17 cellular contexts compared by ENCODE assay signal in the genomic region with DNA sequence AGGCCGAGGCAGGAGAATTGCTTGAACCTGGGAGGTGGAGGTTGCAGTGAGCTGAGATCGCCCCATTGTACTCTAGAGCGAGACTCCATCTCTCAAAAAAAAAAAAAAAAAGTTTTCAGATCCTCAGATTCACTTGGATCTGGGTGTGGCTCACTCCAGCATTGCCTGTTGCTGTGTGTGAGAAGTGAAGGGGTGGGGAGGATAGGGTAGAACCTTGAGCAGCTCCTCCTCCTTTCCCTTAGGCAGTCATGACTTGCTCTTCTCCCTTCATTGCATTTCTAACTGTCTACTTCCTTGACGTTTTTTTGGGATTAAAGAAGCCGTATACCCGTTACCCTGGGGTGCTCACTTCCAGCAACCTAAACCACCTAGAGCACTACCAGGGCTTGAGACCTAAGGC.
A peak's percentile ranks its signal among the peaks of the same experiment; 100 is the strongest.
DNase-seq lines count a peak whose midpoint lies in the region; ATAC-seq and TF ChIP-seq lines count a peak whose summit lies in the region.
"Had no signal": no experiment of that assay in that cellular context is flagged by ENCODE, and none has a peak within 500 bp of the region (broad histone marks: within the 10 kb centered on the region; RNA-seq: fewer than 3 reads in every experiment).

No MANE protein-coding gene starts in this region.

- ATAC-seq in esophagus mucosa, result peak; percentile 86
- ATAC-seq in left colon, result peak; percentile 91
- ATAC-seq: A549 had no signal

- in situ Hi-C loops in Caki2 (cut with HindIII; ENCODE audit: low pct_unique_long_range_greater_than_20kb, low sequenced_read_pairs), result no loop called here

- no peaks in the 10 kb centered on the region for H3K9me3 Mint-ChIP-seq in type B pancreatic cell
- H3K9me3 Mint-ChIP-seq: CD4-positive, alpha-beta T cell had no signal

- no peaks in the 10 kb centered on the region for H3K27me3 Mint-ChIP-seq in type B pancreatic cell
- H3K27me3 Mint-ChIP-seq: CD4-positive, alpha-beta T cell had no signal

- H3K4me1 Mint-ChIP-seq in type B pancreatic cell (ENCODE audit: unreplicated experiment), result peaks cover 30% of the 10 kb centered on the region

- H3K27ac Mint-ChIP-seq in type B pancreatic cell, result peak overlapping the region; percentile 41
- H3K27ac Mint-ChIP-seq: CD4-positive, alpha-beta T cell had no signal

- DNase-seq in Caki2 (ENCODE audit: low read depth) (peak; percentile 40), left colon (no peak), type B pancreatic cell (ENCODE audit: extremely low spot score, unreplicated experiment) (no peak), HPDE6-E6E7 (ENCODE audit: extremely low spot score) (no peak), GM10248 (ENCODE audit: extremely low spot score) (no peak)
- no peak for DNase-seq in activated CD8-positive, alpha-beta memory T cell treated with anti-CD3 and anti-CD28 coated beads, Interleukin-2, amount 50 U/mL, for 4 hours
- DNase-seq: AML-193; Caco-2; CD4-positive, alpha-beta T cell; DMS153; DMS79; GDM1; GM23248; IMR-90; KBM-7 had no signal

- CTCF ChIA-PET in GM10248 (lab: Yijun Ruan, JAX), result no interaction called here

- no peak for TF ChIP-seq CTCF in type B pancreatic cell (conservative IDR thresholded peaks at IDR 0.05)
- TF ChIP-seq CTCF in GM10248 (IDR thresholded peaks at IDR 0.05; ENCODE audit: control extremely low read depth, extremely low read depth, low read depth, missing control alignments), result no peak

- no peak overlapping the region for H3K4me3 Mint-ChIP-seq in type B pancreatic cell
- H3K4me3 Mint-ChIP-seq: CD4-positive, alpha-beta T cell had no signal

- POLR2A ChIA-PET in GM10248 (lab: Yijun Ruan, JAX), result no interaction called here

- H3K36me3 Mint-ChIP-seq in type B pancreatic cell, result peaks cover 14% of the 10 kb centered on the region

- intact Hi-C loops in left colon (cut with DNase I, micrococcal nuclease), result no loop called here
